In the genomic region with DNA sequence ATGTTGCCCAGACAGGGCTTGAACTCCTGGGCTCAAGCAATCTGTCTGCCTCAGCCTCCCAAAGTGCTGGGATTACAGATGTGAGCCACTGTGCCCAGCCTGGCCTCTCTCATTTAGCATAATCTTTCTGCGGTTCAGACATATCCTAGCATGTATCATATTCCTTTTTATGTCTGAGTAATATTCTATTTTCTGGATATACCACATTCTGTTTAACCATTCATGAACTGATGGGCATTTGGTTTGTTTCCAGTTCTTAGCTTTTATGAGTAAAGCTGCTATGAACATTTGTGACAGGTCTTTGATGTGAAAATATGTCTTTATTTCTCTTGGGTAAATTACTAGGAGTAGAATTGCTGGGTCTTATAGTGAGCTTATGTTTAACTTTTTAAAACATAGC, we compare ENCODE assay signal across 29 cellular contexts.
"Had no signal": no experiment of that assay in that cellular context is flagged by ENCODE, and none has a peak within 500 bp of the region (broad histone marks: within the 10 kb centered on the region; RNA-seq: fewer than 3 reads in every experiment).

No MANE protein-coding gene starts in this region.

- H3K36me3 Mint-ChIP-seq: stimulated activated effector memory CD8-positive, alpha-beta T cell treated with anti-CD3 and anti-CD28 coated beads, Interleukin-12 subunit alpha, Interleukin-12 subunit beta, amount 100 ng/mL, for 72 hours; type B pancreatic cell had no signal

- H3K4me1 ChIP-seq: testis, thyroid gland, tibial artery, tibial nerve, upper lobe of right lung, uterus, vagina had no signal

- H3K27ac ChIP-seq: stomach, suprapubic skin, testis, thoracic aorta, thyroid gland, tibial artery, tibial nerve, transverse colon, upper lobe of left lung, upper lobe of right lung, uterus, vagina had no signal

- FAIRE-seq: urothelium cell line had no signal

- H3K9me3 ChIP-seq: testis, thoracic aorta, thyroid gland, tibial artery, upper lobe of left lung, upper lobe of right lung, uterus, vagina had no signal

- DNase-seq: stimulated activated CD4-positive, alpha-beta T cell treated with anti-CD3 and anti-CD28 coated beads, Interleukin-2, amount 100 ng/mL, for 48 hours; stimulated activated CD4-positive, alpha-beta T cell treated with anti-CD3 and anti-CD28 coated beads, Interleukin-4, amount 100 ng/mL, for 1 hour; stimulated activated CD4-positive, alpha-beta T cell treated with anti-CD3 and anti-CD28 coated beads, Interleukin-4, amount 100 ng/mL, for 24 hours; stimulated activated CD4-positive, alpha-beta T cell treated with anti-CD3 and anti-CD28 coated beads, Interleukin-4, amount 100 ng/mL, for 4 hours; stimulated activated CD8-positive, alpha-beta memory T cell treated with anti-CD3 and anti-CD28 coated beads, Interleukin-4, amount 100 ng/mL, for 48 hours; stimulated activated naive B cell treated with anti-CD40 and anti-IgM and Interleukin-4, amounts not matched to agents 10 μg/mL and 1 μg/mL and 100 μg/mL, for 72 hours; stimulated activated naive CD4-positive, alpha-beta T cell; stimulated activated naive CD4-positive, alpha-beta T cell treated with Interleukin-2 at 50 U/mL for 16 hours; stimulated activated naive CD8-positive, alpha-beta T cell treated with anti-CD3 and anti-CD28 coated beads, Interleukin-15, amount 100 ng/mL, for 72 hours; stimulated activated naive CD8-positive, alpha-beta T cell treated with anti-CD3 and anti-CD28 coated beads, Interleukin-15, Interleukin-2, amounts not matched to agents 100 U/mL and 50 U/mL, for 24 hours; stomach; substantia nigra; testis; thyroid gland; tibial artery; transverse colon; trophoblast cell; upper lobe of left lung; upper lobe of right lung; uterus had no signal

- H3K4me3 ChIP-seq: stomach, suprapubic skin, testis, thoracic aorta, thyroid gland, tibial artery, tibial nerve, transverse colon, upper lobe of left lung, upper lobe of right lung, uterus, vagina had no signal

- H3K27ac Mint-ChIP-seq: stimulated activated effector memory CD8-positive, alpha-beta T cell treated with anti-CD3 and anti-CD28 coated beads, Interleukin-12 subunit alpha, Interleukin-12 subunit beta, amount 100 ng/mL, for 72 hours; stimulated activated memory B cell treated with anti-CD40 and anti-IgM and Interleukin-4, amounts not matched to agents 10 μg/mL and 1 μg/mL and 100 μg/mL, for 72 hours; stimulated activated naive B cell treated with anti-CD40 and anti-IgM and Interleukin-4, amounts not matched to agents 10 μg/mL and 1 μg/mL and 100 μg/mL, for 72 hours; stimulated activated naive CD8-positive, alpha-beta T cell treated with anti-CD3 and anti-CD28 coated beads, Interleukin-15, amount 100 ng/mL, for 72 hours; stimulated activated naive CD8-positive, alpha-beta T cell treated with anti-CD3 and anti-CD28 coated beads, Interleukin-15, Interleukin-2, amounts not matched to agents 100 ng/mL and 50 ng/mL, for 24 hours; type B pancreatic cell had no signal

- H3K27me3 ChIP-seq: stomach, suprapubic skin, testis, thyroid gland, tibial artery, tibial nerve, transverse colon, upper lobe of left lung, upper lobe of right lung, uterus, vagina had no signal

- ATAC-seq: stimulated activated effector memory CD8-positive, alpha-beta T cell treated with anti-CD3 and anti-CD28 coated beads, Interleukin-12 subunit alpha, Interleukin-12 subunit beta, amount 100 ng/mL, for 72 hours; stimulated activated memory B cell treated with anti-CD40 and anti-IgM and Interleukin-4, amounts not matched to agents 10 μg/mL and 1 μg/mL and 100 μg/mL, for 72 hours; stimulated activated naive B cell treated with anti-CD40 and anti-IgM and Interleukin-4, amounts not matched to agents 10 μg/mL and 1 μg/mL and 100 μg/mL, for 72 hours; stimulated activated naive CD8-positive, alpha-beta T cell treated with anti-CD3 and anti-CD28 coated beads, Interleukin-15, amount 100 ng/mL, for 72 hours; stimulated activated naive CD8-positive, alpha-beta T cell treated with anti-CD3 and anti-CD28 coated beads, Interleukin-15, Interleukin-2, amounts not matched to agents 100 U/mL and 50 U/mL, for 24 hours; upper lobe of right lung had no signal

- H3K27me3 Mint-ChIP-seq: stimulated activated memory B cell treated with anti-CD40 and anti-IgM and Interleukin-4, amounts not matched to agents 10 μg/mL and 1 μg/mL and 100 μg/mL, for 72 hours; stimulated activated naive B cell treated with anti-CD40 and anti-IgM and Interleukin-4, amounts not matched to agents 10 μg/mL and 1 μg/mL and 100 μg/mL, for 72 hours; type B pancreatic cell had no signal

- H3K4me1 Mint-ChIP-seq: stimulated activated effector memory CD8-positive, alpha-beta T cell treated with anti-CD3 and anti-CD28 coated beads, Interleukin-12 subunit alpha, Interleukin-12 subunit beta, amount 100 ng/mL, for 72 hours; stimulated activated memory B cell treated with anti-CD40 and anti-IgM and Interleukin-4, amounts not matched to agents 10 μg/mL and 1 μg/mL and 100 μg/mL, for 72 hours; stimulated activated naive B cell treated with anti-CD40 and anti-IgM and Interleukin-4, amounts not matched to agents 10 μg/mL and 1 μg/mL and 100 μg/mL, for 72 hours; stimulated activated naive CD8-positive, alpha-beta T cell treated with anti-CD3 and anti-CD28 coated beads, Interleukin-15, amount 100 ng/mL, for 72 hours had no signal

- H3K4me3 Mint-ChIP-seq: stimulated activated effector memory CD8-positive, alpha-beta T cell treated with anti-CD3 and anti-CD28 coated beads, Interleukin-12 subunit alpha, Interleukin-12 subunit beta, amount 100 ng/mL, for 72 hours; stimulated activated memory B cell treated with anti-CD40 and anti-IgM and Interleukin-4, amounts not matched to agents 10 μg/mL and 1 μg/mL and 100 μg/mL, for 72 hours; stimulated activated naive B cell treated with anti-CD40 and anti-IgM and Interleukin-4, amounts not matched to agents 10 μg/mL and 1 μg/mL and 100 μg/mL, for 72 hours; stimulated activated naive CD8-positive, alpha-beta T cell treated with anti-CD3 and anti-CD28 coated beads, Interleukin-15, amount 100 ng/mL, for 72 hours; stimulated activated naive CD8-positive, alpha-beta T cell treated with anti-CD3 and anti-CD28 coated beads, Interleukin-15, Interleukin-2, amounts not matched to agents 100 ng/mL and 50 ng/mL, for 24 hours; type B pancreatic cell had no signal

- H3K36me3 ChIP-seq: stomach, suprapubic skin, thoracic aorta, thyroid gland, tibial artery, transverse colon, upper lobe of left lung, upper lobe of right lung, uterus, vagina had no signal

- H3K9me3 Mint-ChIP-seq: stimulated activated effector memory CD8-positive, alpha-beta T cell treated with anti-CD3 and anti-CD28 coated beads, Interleukin-12 subunit alpha, Interleukin-12 subunit beta, amount 100 ng/mL, for 72 hours; stimulated activated memory B cell treated with anti-CD40 and anti-IgM and Interleukin-4, amounts not matched to agents 10 μg/mL and 1 μg/mL and 100 μg/mL, for 72 hours; stimulated activated naive B cell treated with anti-CD40 and anti-IgM and Interleukin-4, amounts not matched to agents 10 μg/mL and 1 μg/mL and 100 μg/mL, for 72 hours; type B pancreatic cell had no signal
